32 cellular contexts compared by ENCODE assay signal in the genomic region with DNA sequence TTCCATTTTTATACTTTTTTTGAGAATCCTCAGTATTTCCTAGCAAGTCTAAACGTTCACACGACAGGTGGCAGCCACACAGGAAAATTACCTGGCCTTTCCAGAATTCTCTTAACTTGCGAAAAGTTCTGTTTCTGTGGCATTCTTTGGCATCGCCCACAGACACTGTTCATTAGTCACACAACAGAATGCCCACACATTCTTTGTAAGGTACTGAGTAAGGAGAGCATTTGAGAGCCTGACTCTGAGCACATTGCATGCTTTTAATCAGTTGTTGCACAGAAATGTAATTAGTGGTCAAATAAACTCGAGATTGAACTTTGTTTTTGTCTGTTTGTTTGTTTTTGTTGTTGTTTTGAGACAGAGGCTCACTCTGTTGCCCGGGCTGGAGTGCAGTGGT. TPM values are rescaled to one million over a fixed set of nuclear protein-coding genes. Genes with fewer than 3 reads are reported as not detected.
DNase-seq lines count a peak whose midpoint lies in the region; ATAC-seq, FAIRE-seq and TF ChIP-seq lines count a peak whose summit lies in the region.
"Had no signal": no experiment of that assay in that cellular context is flagged by ENCODE, and none has a peak within 500 bp of the region (broad histone marks: within the 10 kb centered on the region; RNA-seq: fewer than 3 reads in every experiment).

No MANE protein-coding gene starts in this region.

- peaks cover 0 to 2% of the 10 kb centered on the region in 2 experiments for H3K4me1 ChIP-seq in trophoblast cell (ENCODE audit: control insufficient read depth in 1 of 2, insufficient read depth in 2 of 2, low read length in 2 of 2)
- H3K4me1 ChIP-seq: transverse colon had no signal

- no peak overlapping the region for H3K9ac ChIP-seq in trophoblast cell (ENCODE audit: low read length)

- H3K9me3 Mint-ChIP-seq in immature natural killer cell, result no peaks in the 10 kb centered on the region
- H3K9me3 Mint-ChIP-seq: effector memory CD8-positive, alpha-beta T cell had no signal

- no peak overlapping the region for H4K91ac ChIP-seq in trophoblast cell (ENCODE audit: low read depth, low read length)

- peaks cover 1% of the 10 kb centered on the region for H3K9me3 ChIP-seq in trophoblast cell (ENCODE audit: insufficient read depth, low read depth, low read length)
- H3K9me3 ChIP-seq: transverse colon had no signal

- H2AFZ ChIP-seq in trophoblast cell (ENCODE audit: insufficient read depth, low read length, poor library complexity), result no peak overlapping the region

- no peak for ATAC-seq in GM19452 (IDR thresholded peaks at IDR 0.05; ENCODE audit: unreplicated experiment)
- ATAC-seq: effector memory CD8-positive, alpha-beta T cell; naive thymus-derived CD8-positive, alpha-beta T cell had no signal

- no peak overlapping the region for H2BK12ac ChIP-seq in trophoblast cell (ENCODE audit: low read length)

- H4K8ac ChIP-seq in trophoblast cell (ENCODE audit: low read depth, low read length), result no peak overlapping the region

- H4K12ac ChIP-seq in trophoblast cell (ENCODE audit: low read depth, low read length), result no peak overlapping the region

- H3K4me3 Mint-ChIP-seq in immature natural killer cell, result no peak overlapping the region
- H3K4me3 Mint-ChIP-seq: activated B cell treated with CpG ODN at 0.5 μM for 24 hours; effector memory CD8-positive, alpha-beta T cell; naive thymus-derived CD8-positive, alpha-beta T cell had no signal

- H3K14ac ChIP-seq in trophoblast cell (ENCODE audit: low read length), result no peak overlapping the region

- H2BK5ac ChIP-seq in trophoblast cell (ENCODE audit: low read depth, low read length, poor library complexity), result no peak overlapping the region

- no peak overlapping the region for H2AK5ac ChIP-seq in trophoblast cell (ENCODE audit: low read length)

- peaks cover 3% of the 10 kb centered on the region for H3K79me1 ChIP-seq in trophoblast cell (ENCODE audit: low read length)

- no peaks in the 10 kb centered on the region for H3K79me2 ChIP-seq in trophoblast cell (ENCODE audit: control insufficient read depth, insufficient read depth, low read length, poor library complexity)

- FAIRE-seq in RCC 7860 (lab: Jason Lieb, UNC), result no peak
- FAIRE-seq: H54, islet of Langerhans had no signal

- H3K4me2 ChIP-seq in trophoblast cell (ENCODE audit: low read length), result no peak overlapping the region

- H3K23ac ChIP-seq in trophoblast cell (ENCODE audit: low read length), result no peak overlapping the region

- no peak overlapping the region for H2BK120ac ChIP-seq in trophoblast cell (ENCODE audit: insufficient read depth, low read length, poor library complexity)

- H3K4me3 ChIP-seq in epithelial cell of proximal tubule (ENCODE audit: low read depth, low read length) (no peak overlapping the region), trophoblast cell (ENCODE audit: low read depth, low read length) (no peak overlapping the region)
- H3K4me3 ChIP-seq: esophagus muscularis mucosa, skin epidermis, transverse colon had no signal

- no peak overlapping the region for H3K18ac ChIP-seq in trophoblast cell (ENCODE audit: low read length)

- no peak for TF ChIP-seq CTCF in epithelial cell of proximal tubule (conservative IDR thresholded peaks at IDR 0.05; ENCODE audit: low read depth, low read length)

- H3K27ac ChIP-seq in trophoblast cell (ENCODE audit: low read depth, low read length), result no peak overlapping the region
- H3K27ac ChIP-seq: esophagus muscularis mucosa, skin epidermis, transverse colon had no signal

- no peak overlapping the region for H3K4ac ChIP-seq in trophoblast cell (ENCODE audit: low read depth, low read length)

- no peaks in the 10 kb centered on the region for H3K36me3 ChIP-seq in trophoblast cell (ENCODE audit: control insufficient read depth in 1 of 2, insufficient read depth in 2 of 2, low read length in 2 of 2)
- H3K36me3 ChIP-seq: esophagus muscularis mucosa, transverse colon had no signal

- H3K27me3 ChIP-seq in trophoblast cell (ENCODE audit: insufficient read depth, low read length), result no peaks in the 10 kb centered on the region
- H3K27me3 ChIP-seq: esophagus muscularis mucosa, transverse colon had no signal

- DNase-seq in EL, result peak; percentile 17
- DNase-seq in RCC 7860 (ENCODE audit: low spot score), result peak; percentile 19
- DNase-seq in epithelial cell of proximal tubule (ENCODE audit: low read depth), result peak; percentile 69
- DNase-seq in trophoblast cell, result peak; percentile 80 to 94
- DNase-seq in immature natural killer cell, result no peak
- DNase-seq in NOMO-1 (lab: John Stamatoyannopoulos, UW; ENCODE audit: unreplicated experiment in 2 of 2), result no peak
- DNase-seq in activated gamma-delta T cell (lab: John Stamatoyannopoulos, UW), result no peak
- DNase-seq: activated B cell treated with CpG ODN at 0.5 μM for 24 hours; activated CD4-positive, alpha-beta T cell treated with anti-CD3 and anti-CD28 coated beads, Interleukin-2, amount 50 U/mL, for 1 hour; activated naive CD4-positive, alpha-beta T cell treated with anti-CD3 and anti-CD28 coated beads, Interleukin-2, amount 50 U/mL, for 16 hours; cortex of kidney; DMS153; effector memory CD8-positive, alpha-beta T cell; GDM1; MM.1S; naive thymus-derived CD8-positive, alpha-beta T cell; NCI-H1417; NCI-H2029 treated with DMSO at 0.1 percent for 48 hours; NCI-H446; NCI-H82; SHP77; stimulated activated CD4-positive, alpha-beta T cell treated with anti-CD3 and anti-CD28 coated beads, Interleukin-2, amount 100 ng/mL, for 24 hours; T1000; transverse colon had no signal

- no CpG with 5 or more reads among the region's 6 CpGs for WGBS in trophoblast cell (ENCODE audit: extremely low coverage, insufficient coverage, insufficient read length)

- peaks cover 13 to 15% of the 10 kb centered on the region in 2 donors for H3K4me1 Mint-ChIP-seq in immature natural killer cell
- H3K4me1 Mint-ChIP-seq: activated B cell treated with CpG ODN at 0.5 μM for 24 hours had no signal

- H3K36me3 Mint-ChIP-seq in immature natural killer cell, result no peaks in the 10 kb centered on the region
- H3K36me3 Mint-ChIP-seq: naive thymus-derived CD8-positive, alpha-beta T cell had no signal

- no peak overlapping the region for H3K27ac Mint-ChIP-seq in immature natural killer cell
- H3K27ac Mint-ChIP-seq: activated B cell treated with CpG ODN at 0.5 μM for 24 hours; effector memory CD8-positive, alpha-beta T cell; naive thymus-derived CD8-positive, alpha-beta T cell had no signal

- peaks cover 2% of the 10 kb centered on the region in 3 donors for H3K27me3 Mint-ChIP-seq in immature natural killer cell (ENCODE audit: low read depth in 3 of 3)

RNA-seq across cellular contexts. Expression of a gene that starts 52.4 kb away (rescaled TPM):
- not detected in 2 replicates for total RNA-seq in epithelial cell of proximal tubule
- not detected in 2 replicates for polyA plus RNA-seq in trophoblast cell (2013)
- not detected for polyA plus RNA-seq in immature natural killer cell
- total RNA-seq: A673; activated B cell treated with CpG ODN at 0.5 μM for 24 hours; liver; naive thymus-derived CD8-positive, alpha-beta T cell; pulmonary artery endothelial cell; transverse colon had no signal
- polyA plus RNA-seq: liver; naive thymus-derived CD8-positive, alpha-beta T cell had no signal

Comparison
In these comparisons a context has a peak if more than half of its experiments do, and no peak if none do; other contexts are left out.
1. DNase-seq: peak in EL (single experiment), RCC 7860 (single experiment), epithelial cell of proximal tubule (single experiment) and trophoblast cell (2 of 2); none in immature natural killer cell (0 of 3), NOMO-1 (0 of 2) and activated gamma-delta T cell (single experiment).